Comparison of ENCODE assay signal across 8 cellular contexts in the genomic region with DNA sequence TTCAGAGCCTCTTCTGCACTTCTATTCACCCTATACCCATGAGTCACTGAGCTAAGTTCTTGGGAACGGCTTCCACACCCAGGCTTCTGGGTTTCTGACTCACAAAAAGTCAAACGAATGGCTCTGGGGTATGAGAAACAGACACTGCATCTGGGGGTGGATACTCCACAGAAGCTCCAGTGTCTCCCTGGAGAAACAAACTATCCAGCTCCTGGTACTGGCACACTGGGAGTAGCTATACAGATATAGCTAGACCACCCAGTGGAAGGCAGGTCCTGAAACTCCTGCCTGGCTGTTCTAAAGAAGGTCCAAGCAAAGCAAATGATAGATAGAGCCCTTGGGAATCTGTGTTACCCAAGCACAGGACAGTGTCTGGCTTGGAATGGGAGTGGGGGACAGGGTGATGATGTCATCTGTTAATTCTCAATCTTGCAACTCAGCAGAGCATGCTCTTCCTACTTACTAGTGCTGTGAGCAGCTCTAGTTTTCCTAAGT. TPM values are rescaled to one million over a fixed set of nuclear protein-coding genes. Genes with fewer than 3 reads are reported as not detected.
DNase-seq lines count a peak whose midpoint lies in the region; ATAC-seq, FAIRE-seq and TF ChIP-seq lines count a peak whose summit lies in the region.

No MANE protein-coding gene starts in this region.

- H3K9me3 Mint-ChIP-seq in activated naive CD8-positive, alpha-beta T cell (ENCODE audit: low read depth) = no peaks in the 10 kb centered on the region
- no peaks in the 10 kb centered on the region for H3K9me3 Mint-ChIP-seq in activated naive CD8-positive, alpha-beta T cell treated with anti-CD3 and anti-CD28 coated beads for 36 hours
- no peaks in the 10 kb centered on the region for H3K9me3 Mint-ChIP-seq in mesothelial cell of epicardium

- FAIRE-seq in D721Med (lab: Jason Lieb, UNC) = no peak

- H3K9me3 ChIP-seq in colonic mucosa = no peaks in the 10 kb centered on the region
- no peaks in the 10 kb centered on the region for H3K9me3 ChIP-seq in vagina

- H3K4me3 Mint-ChIP-seq in activated naive CD8-positive, alpha-beta T cell = no peak overlapping the region
- H3K4me3 Mint-ChIP-seq in activated naive CD8-positive, alpha-beta T cell treated with anti-CD3 and anti-CD28 coated beads for 36 hours = no peak overlapping the region
- no peak overlapping the region for H3K4me3 Mint-ChIP-seq in mesothelial cell of epicardium

- H3K4me3 ChIP-seq in colonic mucosa (no peak overlapping the region), vagina (no peak overlapping the region)

- H3K27me3 ChIP-seq in colonic mucosa (no peaks in the 10 kb centered on the region), vagina (no peaks in the 10 kb centered on the region)

- ATAC-seq in GM18519 (IDR thresholded peaks at IDR 0.05; ENCODE audit: low FRiP score, unreplicated experiment) = no peak

- TF ChIP-seq POLR2A in vagina (IDR thresholded peaks at IDR 0.05) = no peak

- peak overlapping the region; percentile 37 for H3K27ac Mint-ChIP-seq in activated naive CD8-positive, alpha-beta T cell
- no peak overlapping the region for H3K27ac Mint-ChIP-seq in activated naive CD8-positive, alpha-beta T cell treated with anti-CD3 and anti-CD28 coated beads for 36 hours
- peak overlapping the region; percentile 0 for H3K27ac Mint-ChIP-seq in mesothelial cell of epicardium

- TF ChIP-seq CTCF in colonic mucosa (IDR thresholded peaks at IDR 0.05) (no peak), mesothelial cell of epicardium (IDR thresholded peaks at IDR 0.05; ENCODE audit: unreplicated experiment) (no peak), vagina (IDR thresholded peaks at IDR 0.05) (no peak), D721Med (IDR thresholded peaks at IDR 0.05; ENCODE audit: insufficient read depth, missing control alignments) (no peak)

- H3K4me1 ChIP-seq in colonic mucosa (peaks cover 17% of the 10 kb centered on the region), vagina (peaks cover 53% of the 10 kb centered on the region)

- intact Hi-C loops in colonic mucosa (cut with DNase I) (no loop called here), vagina (cut with DNase I) (no loop called here)

- peaks cover 40% of the 10 kb centered on the region for H3K4me1 Mint-ChIP-seq in activated naive CD8-positive, alpha-beta T cell (ENCODE audit: low read depth)
- H3K4me1 Mint-ChIP-seq in activated naive CD8-positive, alpha-beta T cell treated with anti-CD3 and anti-CD28 coated beads for 36 hours = peaks cover 21% of the 10 kb centered on the region
- H3K4me1 Mint-ChIP-seq in mesothelial cell of epicardium = peaks cover 13% of the 10 kb centered on the region

- H3K36me3 Mint-ChIP-seq in activated naive CD8-positive, alpha-beta T cell = peaks cover 2% of the 10 kb centered on the region
- no peaks in the 10 kb centered on the region for H3K36me3 Mint-ChIP-seq in activated naive CD8-positive, alpha-beta T cell treated with anti-CD3 and anti-CD28 coated beads for 36 hours
- no peaks in the 10 kb centered on the region for H3K36me3 Mint-ChIP-seq in mesothelial cell of epicardium

- H3K36me3 ChIP-seq in colonic mucosa (no peaks in the 10 kb centered on the region), vagina (no peaks in the 10 kb centered on the region)

- peaks cover 3% of the 10 kb centered on the region for H3K27me3 Mint-ChIP-seq in activated naive CD8-positive, alpha-beta T cell
- H3K27me3 Mint-ChIP-seq in activated naive CD8-positive, alpha-beta T cell treated with anti-CD3 and anti-CD28 coated beads for 36 hours = peaks cover 5% of the 10 kb centered on the region
- peaks cover 15% of the 10 kb centered on the region for H3K27me3 Mint-ChIP-seq in mesothelial cell of epicardium (ENCODE audit: low read depth)

- no peak overlapping the region for H3K9ac ChIP-seq in colonic mucosa (ENCODE audit: low read depth in 2 of 2, low read length in 2 of 2)

- H3K27ac ChIP-seq in colonic mucosa (peak overlapping the region; percentile 75), vagina (peak overlapping the region; percentile 44)

- no peak for DNase-seq in activated naive CD8-positive, alpha-beta T cell treated with anti-CD3 and anti-CD28 coated beads for 36 hours
- DNase-seq in colonic mucosa (no peak), mesothelial cell of epicardium (ENCODE audit: low spot score in 2 of 2, unreplicated experiment in 2 of 2) (no peak), vagina (ENCODE audit: extremely low spot score in 2 of 2) (no peak), D721Med (ENCODE audit: insufficient read length, low spot score) (no peak), NCI-H2029 treated with DMSO at 0.1 percent for 48 hours (lab: John Stamatoyannopoulos, UW) (no peak)

RNA-seq across cellular contexts. Expression of a gene that starts 6.9 kb away (rescaled TPM):
- under 1 TPM; 0.21 to 0.50 TPM for total RNA-seq in activated naive CD8-positive, alpha-beta T cell treated with anti-CD3 and anti-CD28 coated beads for 36 hours
- total RNA-seq in colonic mucosa = 10 to 100 TPM; 62.5 to 66.7 TPM
- total RNA-seq in mesothelial cell of epicardium = 0.34 to 0.86 TPM in 2 of 3 replicates, not detected in the other
- total RNA-seq in vagina = 32.2 TPM

RNA-seq across cellular contexts. Expression of a gene that starts 20.7 kb away (rescaled TPM):
- 100 to 1,000 TPM; 306 to 317 TPM for total RNA-seq in activated naive CD8-positive, alpha-beta T cell treated with anti-CD3 and anti-CD28 coated beads for 36 hours
- 100 to 1,000 TPM; 132 to 218 TPM for total RNA-seq in colonic mucosa
- 218 to 235 TPM (median 225 TPM) in 3 replicates for total RNA-seq in mesothelial cell of epicardium
- total RNA-seq in vagina = 74.9 TPM

RNA-seq across cellular contexts. Expression of a gene that starts 27.9 kb away (rescaled TPM):
- not detected for total RNA-seq in activated naive CD8-positive, alpha-beta T cell treated with anti-CD3 and anti-CD28 coated beads for 36 hours
- total RNA-seq in colonic mucosa (not detected), mesothelial cell of epicardium (not detected in 3 replicates), vagina (not detected)

RNA-seq across cellular contexts. Expression of a gene that starts 35.5 kb away (rescaled TPM):
- total RNA-seq in activated naive CD8-positive, alpha-beta T cell treated with anti-CD3 and anti-CD28 coated beads for 36 hours = under 1 TPM; 0.40 to 0.43 TPM
- total RNA-seq in colonic mucosa = under 1 TPM in 1 of 2 donors, not detected in 1; 0.15 TPM
- 0.09 to 0.20 TPM (median 0.11 TPM) in 3 replicates for total RNA-seq in mesothelial cell of epicardium
- not detected for total RNA-seq in vagina

RNA-seq across cellular contexts. Expression of a gene that starts 57.1 kb away (rescaled TPM):
- 1 to 10 TPM; 2.5 to 2.6 TPM for total RNA-seq in activated naive CD8-positive, alpha-beta T cell treated with anti-CD3 and anti-CD28 coated beads for 36 hours
- under 1 TPM; 0.07 to 0.21 TPM for total RNA-seq in colonic mucosa
- total RNA-seq in mesothelial cell of epicardium = 19.3 to 20.5 TPM (median 20.1 TPM) in 3 replicates
- total RNA-seq in vagina = 9.1 TPM

Comparison
In these comparisons a context has a peak if more than half of its experiments do, and no peak if none do; other contexts are left out.
1. RNA of a gene that starts 6.9 kb away (total RNA-seq): 62.5 to 66.7 TPM in colonic mucosa and 32.2 TPM in vagina (single experiment); 0.21 to 0.50 TPM in activated naive CD8-positive, alpha-beta T cell treated with anti-CD3 and anti-CD28 coated beads for 36 hours and 0.34 to 0.86 TPM in mesothelial cell of epicardium; every median in the first group is over 10 times any median in the second.